Comparison of ENCODE assay signal across 8 cellular contexts in genomic region chr12:12008232-12008850, GRCh38.
DNase-seq lines count a peak whose midpoint lies in the region; ATAC-seq and TF ChIP-seq lines count a peak whose summit lies in the region.

No MANE protein-coding gene starts in this region.

- peaks cover 4% of the 10 kb centered on the region for H3K9me3 Mint-ChIP-seq in activated naive CD4-positive, alpha-beta T cell treated with anti-CD3 and anti-CD28 coated beads, Interleukin-2, amount 10 ng/mL, durations not matched to agents 7 days and 5 days
- H3K9me3 Mint-ChIP-seq in nephron progenitor cell: peaks cover 15% of the 10 kb centered on the region

- peaks cover 83% of the 10 kb centered on the region for H3K4me1 Mint-ChIP-seq in activated naive CD4-positive, alpha-beta T cell treated with anti-CD3 and anti-CD28 coated beads, Interleukin-2, amount 10 ng/mL, durations not matched to agents 7 days and 5 days
- peaks cover 65% of the 10 kb centered on the region for H3K4me1 Mint-ChIP-seq in nephron progenitor cell

- H3K27me3 Mint-ChIP-seq in activated naive CD4-positive, alpha-beta T cell treated with anti-CD3 and anti-CD28 coated beads, Interleukin-2, amount 10 ng/mL, durations not matched to agents 7 days and 5 days: no peaks in the 10 kb centered on the region
- peaks cover 17% of the 10 kb centered on the region for H3K27me3 Mint-ChIP-seq in nephron progenitor cell (ENCODE audit: low read depth, poor library complexity)

- peak overlapping the region; percentile 46 for H3K4me3 Mint-ChIP-seq in activated naive CD4-positive, alpha-beta T cell treated with anti-CD3 and anti-CD28 coated beads, Interleukin-2, amount 10 ng/mL, durations not matched to agents 7 days and 5 days
- no peak overlapping the region for H3K4me3 Mint-ChIP-seq in nephron progenitor cell

- intact Hi-C loops in Right ventricle myocardium inferior (cut with DNase I) (no loop called here), cardiac septum (cut with DNase I) (no loop called here)

- DNase-seq in Daoy (ENCODE audit: low read depth): peak; percentile 21
- DNase-seq in NCI-H146 (lab: John Stamatoyannopoulos, UW): peak; percentile 31
- peak; percentile 71 for DNase-seq in activated naive CD4-positive, alpha-beta T cell treated with anti-CD3 and anti-CD28 coated beads, Interleukin-2, amount 10 ng/mL, durations not matched to agents 7 days and 5 days
- no peak for DNase-seq in nephron progenitor cell
- DNase-seq in NCI-H187 treated with DMSO at 0.1 percent for 48 hours (lab: John Stamatoyannopoulos, UW): no peak
- no peak for DNase-seq in NCI-H2081 (lab: John Stamatoyannopoulos, UW)
- no peak for DNase-seq in Right ventricle myocardium inferior (ENCODE audit: missing footprints)
- no peak for DNase-seq in cardiac septum (ENCODE audit: low spot score)

- TF ChIP-seq CTCF in nephron progenitor cell (IDR thresholded peaks at IDR 0.05): no peak

- H3K27ac Mint-ChIP-seq in activated naive CD4-positive, alpha-beta T cell treated with anti-CD3 and anti-CD28 coated beads, Interleukin-2, amount 10 ng/mL, durations not matched to agents 7 days and 5 days: peak overlapping the region; percentile 98
- peak overlapping the region; percentile 53 for H3K27ac Mint-ChIP-seq in nephron progenitor cell

- CTCF ChIA-PET in activated naive CD4-positive, alpha-beta T cell treated with anti-CD3 and anti-CD28 coated beads, Interleukin-2, amount 10 ng/mL, durations not matched to agents 7 days and 5 days (lab: Charles Lee): interaction anchor here (0.7 to 4.0 kb wide), 18 partner anchors 9 to 427 kb away, joined by 3 to 61 read pairs (median 4); partner anchors contain the start of gene ETV6

- no peak for ATAC-seq in Right ventricle myocardium inferior

- H3K36me3 Mint-ChIP-seq in activated naive CD4-positive, alpha-beta T cell treated with anti-CD3 and anti-CD28 coated beads, Interleukin-2, amount 10 ng/mL, durations not matched to agents 7 days and 5 days: peaks cover 21% of the 10 kb centered on the region
- H3K36me3 Mint-ChIP-seq in nephron progenitor cell (ENCODE audit: low read depth): no peaks in the 10 kb centered on the region

Comparison
In these comparisons a context has a peak if more than half of its experiments do, and no peak if none do; other contexts are left out.
1. DNase-seq: peak in Daoy (single experiment), NCI-H146 (single experiment) and activated naive CD4-positive, alpha-beta T cell treated with anti-CD3 and anti-CD28 coated beads, Interleukin-2, amount 10 ng/mL, durations not matched to agents 7 days and 5 days (single experiment); none in nephron progenitor cell (single experiment), NCI-H187 treated with DMSO at 0.1 percent for 48 hours (single experiment), NCI-H2081 (0 of 2), Right ventricle myocardium inferior (single experiment) and cardiac septum (single experiment).